1 cellular context compared by ENCODE assay signal in the genomic region with DNA sequence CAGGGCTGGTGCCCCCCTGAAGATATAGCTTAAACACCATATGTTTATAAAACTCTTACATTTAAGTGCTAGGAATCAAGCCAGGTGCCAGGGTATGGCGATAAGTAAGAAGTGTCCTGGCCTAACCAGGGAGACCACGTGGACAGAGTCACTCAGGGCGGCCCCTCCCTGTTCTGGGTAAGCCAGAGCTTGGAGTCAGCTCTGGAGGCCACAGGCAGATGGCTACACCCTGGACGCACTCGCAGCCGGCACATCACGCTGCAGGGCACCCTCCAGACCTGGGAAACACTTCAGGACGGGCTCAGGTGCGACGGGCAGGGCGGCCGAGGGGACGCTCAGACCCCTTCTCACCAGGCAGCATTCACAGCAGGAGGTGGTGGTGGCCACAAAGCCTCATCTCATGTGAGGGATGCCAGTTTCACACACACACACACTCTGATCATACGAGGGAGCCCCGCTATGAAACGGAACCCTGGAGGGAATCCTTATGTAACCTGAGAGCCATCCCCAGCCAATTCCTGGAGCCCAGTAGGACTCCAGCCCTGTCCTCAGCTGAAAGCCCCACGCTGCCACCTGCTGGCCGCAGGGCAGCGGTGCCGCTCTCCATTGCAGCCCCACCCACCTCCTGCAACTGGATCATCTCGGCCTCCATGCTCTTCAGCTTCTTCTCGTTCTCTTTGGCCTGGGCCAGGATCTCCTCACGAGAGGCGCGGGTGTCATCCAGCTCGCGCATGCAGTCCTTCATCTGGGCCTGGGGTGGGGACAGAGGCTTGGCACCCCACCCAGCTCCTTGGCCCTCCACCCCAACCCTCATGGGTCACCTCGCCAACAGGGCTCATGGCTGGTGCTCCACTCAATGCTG.
TF ChIP-seq lines count a peak whose summit lies in the region.

No MANE protein-coding gene starts in this region.

TF ChIP-seq in GM12878, 131 proteins besides CTCF, POLR2A, EP300 and RAD21 (continued from another document):
- TF ChIP-seq, protein P1, sequence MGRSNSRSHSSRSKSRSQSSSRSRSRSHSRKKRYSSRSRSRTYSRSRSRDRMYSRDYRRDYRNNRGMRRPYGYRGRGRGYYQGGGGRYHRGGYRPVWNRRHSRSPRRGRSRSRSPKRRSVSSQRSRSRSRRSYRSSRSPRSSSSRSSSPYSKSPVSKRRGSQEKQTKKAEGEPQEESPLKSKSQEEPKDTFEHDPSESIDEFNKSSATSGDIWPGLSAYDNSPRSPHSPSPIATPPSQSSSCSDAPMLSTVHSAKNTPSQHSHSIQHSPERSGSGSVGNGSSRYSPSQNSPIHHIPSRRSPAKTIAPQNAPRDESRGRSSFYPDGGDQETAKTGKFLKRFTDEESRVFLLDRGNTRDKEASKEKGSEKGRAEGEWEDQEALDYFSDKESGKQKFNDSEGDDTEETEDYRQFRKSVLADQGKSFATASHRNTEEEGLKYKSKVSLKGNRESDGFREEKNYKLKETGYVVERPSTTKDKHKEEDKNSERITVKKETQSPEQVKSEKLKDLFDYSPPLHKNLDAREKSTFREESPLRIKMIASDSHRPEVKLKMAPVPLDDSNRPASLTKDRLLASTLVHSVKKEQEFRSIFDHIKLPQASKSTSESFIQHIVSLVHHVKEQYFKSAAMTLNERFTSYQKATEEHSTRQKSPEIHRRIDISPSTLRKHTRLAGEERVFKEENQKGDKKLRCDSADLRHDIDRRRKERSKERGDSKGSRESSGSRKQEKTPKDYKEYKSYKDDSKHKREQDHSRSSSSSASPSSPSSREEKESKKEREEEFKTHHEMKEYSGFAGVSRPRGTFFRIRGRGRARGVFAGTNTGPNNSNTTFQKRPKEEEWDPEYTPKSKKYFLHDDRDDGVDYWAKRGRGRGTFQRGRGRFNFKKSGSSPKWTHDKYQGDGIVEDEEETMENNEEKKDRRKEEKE (IDR thresholded peaks at IDR 0.05) = no peak
- no peak for TF ChIP-seq NR2C2 (IDR thresholded peaks at IDR 0.05; ENCODE audit: borderline replicate concordance, control insufficient read depth, insufficient read length, low read depth)
- no peak for TF ChIP-seq HDAC2 (IDR thresholded peaks at IDR 0.05)
- TF ChIP-seq BMI1 (IDR thresholded peaks at IDR 0.05; ENCODE audit: borderline replicate concordance) = no peak
- 0 out of 3 replicates have a peak, but pooled peaks of 1 of the 2 experiments have one; percentile 14 for TF ChIP-seq EGR1 (IDR thresholded peaks at IDR 0.05; ENCODE audit: borderline replicate concordance in 1 of 2, low read depth in 2 of 2, low read length in 2 of 2)
- TF ChIP-seq CHD2 (IDR thresholded peaks at IDR 0.05; ENCODE audit: borderline replicate concordance, low read depth, low read length) = no peak
- TF ChIP-seq YBX1 (IDR thresholded peaks at IDR 0.05) = no peak
- no peak for TF ChIP-seq MEF2B (IDR thresholded peaks at IDR 0.05; ENCODE audit: partially characterized antibody, poor library complexity, severe bottlenecking)
- no peak for TF ChIP-seq TAF1 (IDR thresholded peaks at IDR 0.05; ENCODE audit: borderline replicate concordance, low read depth, low read length)
- no peak for TF ChIP-seq HDAC6 (IDR thresholded peaks at IDR 0.05; ENCODE audit: unreplicated experiment)
- peak; percentile 59 for TF ChIP-seq POLR2AphosphoS5 (IDR thresholded peaks at IDR 0.05; ENCODE audit: low read length)
- TF ChIP-seq, protein P2, sequence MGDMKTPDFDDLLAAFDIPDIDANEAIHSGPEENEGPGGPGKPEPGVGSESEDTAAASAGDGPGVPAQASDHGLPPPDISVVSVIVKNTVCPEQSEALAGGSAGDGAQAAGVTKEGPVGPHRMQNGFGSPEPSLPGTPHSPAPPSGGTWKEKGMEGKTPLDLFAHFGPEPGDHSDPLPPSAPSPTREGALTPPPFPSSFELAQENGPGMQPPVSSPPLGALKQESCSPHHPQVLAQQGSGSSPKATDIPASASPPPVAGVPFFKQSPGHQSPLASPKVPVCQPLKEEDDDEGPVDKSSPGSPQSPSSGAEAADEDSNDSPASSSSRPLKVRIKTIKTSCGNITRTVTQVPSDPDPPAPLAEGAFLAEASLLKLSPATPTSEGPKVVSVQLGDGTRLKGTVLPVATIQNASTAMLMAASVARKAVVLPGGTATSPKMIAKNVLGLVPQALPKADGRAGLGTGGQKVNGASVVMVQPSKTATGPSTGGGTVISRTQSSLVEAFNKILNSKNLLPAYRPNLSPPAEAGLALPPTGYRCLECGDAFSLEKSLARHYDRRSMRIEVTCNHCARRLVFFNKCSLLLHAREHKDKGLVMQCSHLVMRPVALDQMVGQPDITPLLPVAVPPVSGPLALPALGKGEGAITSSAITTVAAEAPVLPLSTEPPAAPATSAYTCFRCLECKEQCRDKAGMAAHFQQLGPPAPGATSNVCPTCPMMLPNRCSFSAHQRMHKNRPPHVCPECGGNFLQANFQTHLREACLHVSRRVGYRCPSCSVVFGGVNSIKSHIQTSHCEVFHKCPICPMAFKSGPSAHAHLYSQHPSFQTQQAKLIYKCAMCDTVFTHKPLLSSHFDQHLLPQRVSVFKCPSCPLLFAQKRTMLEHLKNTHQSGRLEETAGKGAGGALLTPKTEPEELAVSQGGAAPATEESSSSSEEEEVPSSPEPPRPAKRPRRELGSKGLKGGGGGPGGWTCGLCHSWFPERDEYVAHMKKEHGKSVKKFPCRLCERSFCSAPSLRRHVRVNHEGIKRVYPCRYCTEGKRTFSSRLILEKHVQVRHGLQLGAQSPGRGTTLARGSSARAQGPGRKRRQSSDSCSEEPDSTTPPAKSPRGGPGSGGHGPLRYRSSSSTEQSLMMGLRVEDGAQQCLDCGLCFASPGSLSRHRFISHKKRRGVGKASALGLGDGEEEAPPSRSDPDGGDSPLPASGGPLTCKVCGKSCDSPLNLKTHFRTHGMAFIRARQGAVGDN (IDR thresholded peaks at IDR 0.05) = no peak
- TF ChIP-seq FOXK2 (IDR thresholded peaks at IDR 0.05) = no peak
- TF ChIP-seq SP1 (IDR thresholded peaks at IDR 0.05; ENCODE audit: low read depth, low read length) = no peak
- TF ChIP-seq NR2C1 (IDR thresholded peaks at IDR 0.05) = no peak
- no peak for TF ChIP-seq RAD51 (IDR thresholded peaks at IDR 0.05)
- no peak for TF ChIP-seq SMARCA5 (IDR thresholded peaks at IDR 0.05)
- no peak for TF ChIP-seq ZZZ3 (IDR thresholded peaks at IDR 0.05; ENCODE audit: control insufficient read depth, insufficient read length, low read depth)
- no peak for TF ChIP-seq ZNF384 (IDR thresholded peaks at IDR 0.05; ENCODE audit: borderline replicate concordance, low read depth, low read length)
- no peak for TF ChIP-seq POU2F2 (IDR thresholded peaks at IDR 0.05; ENCODE audit: borderline replicate concordance, low read depth, low read length)
- TF ChIP-seq NRF1 (conservative IDR thresholded peaks at IDR 0.05; ENCODE audit: low read depth, low read length) = no peak
- TF ChIP-seq HDGF (IDR thresholded peaks at IDR 0.05) = 0 out of 2 replicates have a peak, but pooled peaks have one; percentile 45
- no peak for TF ChIP-seq TCF7 (IDR thresholded peaks at IDR 0.05; ENCODE audit: borderline replicate concordance)
- peak; percentile 34; the same call in 1 of the 2 replicates for TF ChIP-seq DPF2 (IDR thresholded peaks at IDR 0.05)
- peak; percentile 73 for TF ChIP-seq YY1 (IDR thresholded peaks at IDR 0.05; ENCODE audit: low read depth, low read length)
- no peak for TF ChIP-seq RBBP5 (conservative IDR thresholded peaks at IDR 0.05)
- TF ChIP-seq ZSCAN29 (IDR thresholded peaks at IDR 0.05) = no peak
- TF ChIP-seq MTA3 (IDR thresholded peaks at IDR 0.05; ENCODE audit: borderline replicate concordance, low read length) = no peak
- TF ChIP-seq, protein P3, sequence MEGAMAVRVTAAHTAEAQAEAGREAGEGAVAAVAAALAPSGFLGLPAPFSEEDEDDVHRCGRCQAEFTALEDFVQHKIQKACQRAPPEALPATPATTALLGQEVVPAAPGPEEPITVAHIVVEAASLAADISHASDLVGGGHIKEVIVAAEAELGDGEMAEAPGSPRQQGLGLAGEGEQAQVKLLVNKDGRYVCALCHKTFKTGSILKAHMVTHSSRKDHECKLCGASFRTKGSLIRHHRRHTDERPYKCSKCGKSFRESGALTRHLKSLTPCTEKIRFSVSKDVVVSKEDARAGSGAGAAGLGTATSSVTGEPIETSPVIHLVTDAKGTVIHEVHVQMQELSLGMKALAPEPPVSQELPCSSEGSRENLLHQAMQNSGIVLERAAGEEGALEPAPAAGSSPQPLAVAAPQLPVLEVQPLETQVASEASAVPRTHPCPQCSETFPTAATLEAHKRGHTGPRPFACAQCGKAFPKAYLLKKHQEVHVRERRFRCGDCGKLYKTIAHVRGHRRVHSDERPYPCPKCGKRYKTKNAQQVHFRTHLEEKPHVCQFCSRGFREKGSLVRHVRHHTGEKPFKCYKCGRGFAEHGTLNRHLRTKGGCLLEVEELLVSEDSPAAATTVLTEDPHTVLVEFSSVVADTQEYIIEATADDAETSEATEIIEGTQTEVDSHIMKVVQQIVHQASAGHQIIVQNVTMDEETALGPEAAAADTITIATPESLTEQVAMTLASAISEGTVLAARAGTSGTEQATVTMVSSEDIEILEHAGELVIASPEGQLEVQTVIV (IDR thresholded peaks at IDR 0.05; ENCODE audit: borderline replicate concordance, partially characterized antibody) = no peak
- TF ChIP-seq BACH1 (IDR thresholded peaks at IDR 0.05; ENCODE audit: borderline replicate concordance) = no peak
- TF ChIP-seq PAX5 (IDR thresholded peaks at IDR 0.05; ENCODE audit: borderline replicate concordance, low read depth, low read length) = no peak
- TF ChIP-seq, protein P4, sequence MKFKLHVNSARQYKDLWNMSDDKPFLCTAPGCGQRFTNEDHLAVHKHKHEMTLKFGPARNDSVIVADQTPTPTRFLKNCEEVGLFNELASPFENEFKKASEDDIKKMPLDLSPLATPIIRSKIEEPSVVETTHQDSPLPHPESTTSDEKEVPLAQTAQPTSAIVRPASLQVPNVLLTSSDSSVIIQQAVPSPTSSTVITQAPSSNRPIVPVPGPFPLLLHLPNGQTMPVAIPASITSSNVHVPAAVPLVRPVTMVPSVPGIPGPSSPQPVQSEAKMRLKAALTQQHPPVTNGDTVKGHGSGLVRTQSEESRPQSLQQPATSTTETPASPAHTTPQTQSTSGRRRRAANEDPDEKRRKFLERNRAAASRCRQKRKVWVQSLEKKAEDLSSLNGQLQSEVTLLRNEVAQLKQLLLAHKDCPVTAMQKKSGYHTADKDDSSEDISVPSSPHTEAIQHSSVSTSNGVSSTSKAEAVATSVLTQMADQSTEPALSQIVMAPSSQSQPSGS (IDR thresholded peaks at IDR 0.05; ENCODE audit: low read length) = no peak
- no peak for TF ChIP-seq TCF12 (IDR thresholded peaks at IDR 0.05; ENCODE audit: low read depth, low read length)
- TF ChIP-seq EZH2 (IDR thresholded peaks at IDR 0.05; ENCODE audit: borderline replicate concordance, control insufficient read depth, low read depth, low read length) = no peak
- no peak for TF ChIP-seq CEBPB (IDR thresholded peaks at IDR 0.05; ENCODE audit: borderline replicate concordance in 1 of 2, low read depth in 2 of 2, low read length in 2 of 2)
- TF ChIP-seq, protein P5, sequence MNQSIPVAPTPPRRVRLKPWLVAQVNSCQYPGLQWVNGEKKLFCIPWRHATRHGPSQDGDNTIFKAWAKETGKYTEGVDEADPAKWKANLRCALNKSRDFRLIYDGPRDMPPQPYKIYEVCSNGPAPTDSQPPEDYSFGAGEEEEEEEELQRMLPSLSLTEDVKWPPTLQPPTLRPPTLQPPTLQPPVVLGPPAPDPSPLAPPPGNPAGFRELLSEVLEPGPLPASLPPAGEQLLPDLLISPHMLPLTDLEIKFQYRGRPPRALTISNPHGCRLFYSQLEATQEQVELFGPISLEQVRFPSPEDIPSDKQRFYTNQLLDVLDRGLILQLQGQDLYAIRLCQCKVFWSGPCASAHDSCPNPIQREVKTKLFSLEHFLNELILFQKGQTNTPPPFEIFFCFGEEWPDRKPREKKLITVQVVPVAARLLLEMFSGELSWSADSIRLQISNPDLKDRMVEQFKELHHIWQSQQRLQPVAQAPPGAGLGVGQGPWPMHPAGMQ (IDR thresholded peaks at IDR 0.05; ENCODE audit: borderline replicate concordance) = no peak
- no peak for TF ChIP-seq IKZF1 (conservative IDR thresholded peaks at IDR 0.05)
- TF ChIP-seq NFYA (IDR thresholded peaks at IDR 0.05; ENCODE audit: borderline replicate concordance, low read depth, low read length) = no peak
